In genomic region chr18:42051411-42051810, GRCh38 we compare ENCODE assay signal across 13 cellular contexts.
"Had no signal": no experiment of that assay in that cellular context is flagged by ENCODE, and none has a peak within 500 bp of the region (broad histone marks: within the 10 kb centered on the region; RNA-seq: fewer than 3 reads in every experiment).

No MANE protein-coding gene starts in this region.

- DNase-seq: MG63, NCI-H1092, NCI-H1436, NCI-H187, NCI-H2029, NCI-H2081 treated with DMSO at 0.1 percent for 48 hours, NCI-H2171, NCI-H226, NCI-H510A, NCI-H524 treated with DMSO at 0.1 percent for 48 hours, NCI-H774, SHP77 had no signal

- H3K9me3 ChIP-seq: MG63 had no signal

- H3K27me3 ChIP-seq: MG63 had no signal

- H3K4me3 ChIP-seq: MG63 had no signal

- FAIRE-seq: RCC 7860 had no signal
